16 cellular contexts compared by ENCODE assay signal in genomic region chr14:33566082-33566481, GRCh38.
DNase-seq lines count a peak whose midpoint lies in the region; ATAC-seq, FAIRE-seq and TF ChIP-seq lines count a peak whose summit lies in the region.
"Had no signal": no experiment of that assay in that cellular context is flagged by ENCODE, and none has a peak within 500 bp of the region (broad histone marks: within the 10 kb centered on the region; RNA-seq: fewer than 3 reads in every experiment).

No MANE protein-coding gene starts in this region.

- no peak overlapping the region for H4K91ac ChIP-seq in mesenchymal stem cell (ENCODE audit: low read length)

- peak overlapping the region in 1 of 2 experiments; percentile 71 for H2BK12ac ChIP-seq in mesenchymal stem cell (ENCODE audit: low read length in 2 of 2)

- SMC1A ChIA-PET in GM12878 (lab: Charles Lee; ENCODE audit: uncharacterized antibody, unreplicated experiment): interaction anchor here (0.6 to 12.9 kb wide), 26 partner anchors 9 to 226 kb away, joined by 3 to 271 read pairs (median 7); no protein-coding TSS in a partner anchor

- H3K9ac ChIP-seq in GM12878 (ENCODE audit: control insufficient read depth, insufficient read depth, low read length): no peak overlapping the region
- H3K9ac ChIP-seq in mesenchymal stem cell (ENCODE audit: low read length): no peak overlapping the region
- H3K9ac ChIP-seq: BLaER1 had no signal

- POLR2A ChIA-PET in GM12878 (lab: Charles Lee): interaction anchor here (1.0 to 11.2 kb wide), 13 partner anchors 8 to 112 kb away, joined by 3 to 105 read pairs (median 7); no protein-coding TSS in a partner anchor

- no peaks in the 10 kb centered on the region for H3K9me3 ChIP-seq in GM12878 (replicated peaks; ENCODE audit: control insufficient read depth, insufficient read depth, low read length)
- H3K9me3 ChIP-seq in mesenchymal stem cell (ENCODE audit: control insufficient read depth, low read length): no peaks in the 10 kb centered on the region
- no peaks in the 10 kb centered on the region for H3K9me3 ChIP-seq in right lobe of liver
- H3K9me3 ChIP-seq: BLaER1, Caco-2 had no signal

- no peak overlapping the region for H2BK120ac ChIP-seq in mesenchymal stem cell (ENCODE audit: low read depth, low read length)

- H3K4ac ChIP-seq in mesenchymal stem cell (ENCODE audit: low read depth in 1 of 2, low read length in 2 of 2): no peak overlapping the region

- TF ChIP-seq POLR2A in GM12878 (IDR thresholded peaks at IDR 0.05; ENCODE audit: low read depth, low read length) (no peak), right lobe of liver (IDR thresholded peaks at IDR 0.05) (no peak)

- CTCF ChIA-PET in GM12878 (lab: Yijun Ruan, JAX): interaction anchor here (0.6 to 7.0 kb wide), 12 partner anchors 9 to 227 kb away, joined by 3 to 50 read pairs (median 6); no protein-coding TSS in a partner anchor

- H2BK5ac ChIP-seq in mesenchymal stem cell (ENCODE audit: low read depth, low read length, poor library complexity, severe bottlenecking): no peak overlapping the region

- H3K23ac ChIP-seq in mesenchymal stem cell (ENCODE audit: low read length in 2 of 2): no peak overlapping the region

- no peak overlapping the region for H3K4me2 ChIP-seq in GM12878 (ENCODE audit: control insufficient read depth, insufficient read depth)
- H3K4me2 ChIP-seq in mesenchymal stem cell (ENCODE audit: low read length, poor library complexity, severe bottlenecking): no peak overlapping the region
- H3K4me2 ChIP-seq: BLaER1 had no signal

- 44% methylated on average over 9 of the region's 9 CpGs for WGBS in GM12878 (ENCODE audit: insufficient coverage, insufficient replicate concordance, low lambda C conversion rate, missing lambda C conversion rate)
- WGBS in mesenchymal stem cell: 61% methylated on average over 9 of the region's 9 CpGs
- 47% methylated on average over 9 of the region's 9 CpGs for WGBS in right lobe of liver (ENCODE audit: insufficient coverage, low coverage, low lambda C conversion rate, missing lambda C conversion rate)

- H3K4me1 ChIP-seq in GM12878 (ENCODE audit: control insufficient read depth, insufficient read depth, low read length): no peaks in the 10 kb centered on the region
- H3K4me1 ChIP-seq in mesenchymal stem cell (ENCODE audit: control insufficient read depth, insufficient read depth, low read depth, low read length): peaks cover 2% of the 10 kb centered on the region
- H3K4me1 ChIP-seq in right lobe of liver: no peaks in the 10 kb centered on the region
- H3K4me1 ChIP-seq: BLaER1 had no signal

- H4K20me1 ChIP-seq in GM12878 (ENCODE audit: control insufficient read depth, insufficient read depth): no peaks in the 10 kb centered on the region
- H4K20me1 ChIP-seq: BLaER1 had no signal

- no peaks in the 10 kb centered on the region for H3K79me2 ChIP-seq in GM12878 (ENCODE audit: control insufficient read depth, insufficient read depth, low read length)

- H4K8ac ChIP-seq in mesenchymal stem cell (ENCODE audit: low read length): peak overlapping the region; percentile 85

- H2AFZ ChIP-seq in GM12878 (ENCODE audit: control insufficient read depth, low read depth, low read length) (no peak overlapping the region), mesenchymal stem cell (ENCODE audit: low read depth, low read length) (no peak overlapping the region)

- H3K18ac ChIP-seq in mesenchymal stem cell (ENCODE audit: low read depth in 1 of 2, low read length in 2 of 2): peak overlapping the region; percentile 55 to 63

- DNase-seq in HUDEP-2 (lab: John Stamatoyannopoulos, UW; ENCODE audit: unreplicated experiment in 76 of 76) (peak in 40 of 76 experiments; percentile 2 to 62 (median 25)), OCI-M2 (lab: John Stamatoyannopoulos, UW; ENCODE audit: unreplicated experiment) (peak; percentile 40), GM12878 (ENCODE audit: low read depth, low spot score) (no peak), mesenchymal stem cell (no peak), right lobe of liver (no peak), activated gamma-delta T cell (lab: John Stamatoyannopoulos, UW) (no peak)
- no peak for DNase-seq in activated T-cell treated with anti-CD3 and anti-CD28 coated beads, Interleukin-2, amount 50 U/mL, for 1 hour
- DNase-seq: Caco-2; CD8-positive, alpha-beta memory T cell; DND-41; GOT3; H9; IMR-90 had no signal

- H3K27ac ChIP-seq in GM12878 (ENCODE audit: control insufficient read depth, insufficient read depth): no peak overlapping the region
- H3K27ac ChIP-seq in mesenchymal stem cell (ENCODE audit: low read length, poor library complexity, severe bottlenecking): no peak overlapping the region
- no peak overlapping the region for H3K27ac ChIP-seq in right lobe of liver
- H3K27ac ChIP-seq: BLaER1 had no signal

- no TSS peak for BruUV-seq in GM12878 (replicated peaks; lab: Mats Ljungman, UMichigan)

- RAD21 ChIA-PET in GM12878 (lab: Charles Lee; ENCODE audit: unreplicated experiment): interaction anchor here (0.7 to 18.6 kb wide), 19 partner anchors 9 to 226 kb away, joined by 3 to 279 read pairs (median 18); no protein-coding TSS in a partner anchor

- peaks cover 0 to 2% of the 10 kb centered on the region in 2 experiments; a peak in 1 of 4 replicates for H3K27me3 ChIP-seq in GM12878 (replicated peaks in 1 of 2; ENCODE audit: control insufficient read depth in 2 of 2, insufficient read depth in 2 of 2, low read length in 1 of 2)
- H3K27me3 ChIP-seq in mesenchymal stem cell (ENCODE audit: control insufficient read depth in 1 of 2, insufficient read depth in 1 of 2, low read length in 2 of 2): no peaks in the 10 kb centered on the region
- no peaks in the 10 kb centered on the region for H3K27me3 ChIP-seq in right lobe of liver
- H3K27me3 ChIP-seq: BLaER1 had no signal

- in situ Hi-C loops in GM12878 (cut with MboI): no loop called here

- FAIRE-seq in GM12878 (lab: Jason Lieb, UNC): no peak
- FAIRE-seq: A204.1, GM18507 had no signal

- TF ChIP-seq EP300 in GM12878 (IDR thresholded peaks at IDR 0.05; ENCODE audit: borderline replicate concordance in 1 of 2, control insufficient read depth in 1 of 2, low read depth in 2 of 2, low read length in 2 of 2): no peak

- H3K36me3 ChIP-seq in GM12878 (ENCODE audit: control insufficient read depth in 2 of 2, insufficient read depth in 2 of 2, low read length in 1 of 2) (no peaks in the 10 kb centered on the region), mesenchymal stem cell (ENCODE audit: control insufficient read depth in 1 of 2, insufficient read depth in 2 of 2, low read depth in 1 of 2, low read length in 2 of 2) (no peaks in the 10 kb centered on the region), right lobe of liver (no peaks in the 10 kb centered on the region)
- H3K36me3 ChIP-seq: BLaER1 had no signal

- no peak overlapping the region for H2BK15ac ChIP-seq in mesenchymal stem cell (ENCODE audit: low read depth, poor library complexity, severe bottlenecking)

- no peak overlapping the region for H3K14ac ChIP-seq in mesenchymal stem cell (ENCODE audit: low read length in 2 of 2)

- no peak for TF ChIP-seq RAD21 in GM12878 (IDR thresholded peaks at IDR 0.05; ENCODE audit: insufficient read depth, low read depth, low read length)

- no peak overlapping the region for H3K4me3 ChIP-seq in GM12878
- H3K4me3 ChIP-seq in mesenchymal stem cell (ENCODE audit: insufficient read depth in 1 of 2, low read depth in 1 of 2, low read length in 2 of 2): no peak overlapping the region
- H3K4me3 ChIP-seq in right lobe of liver: no peak overlapping the region
- H3K4me3 ChIP-seq: BLaER1 had no signal

- H2AK5ac ChIP-seq in mesenchymal stem cell (ENCODE audit: low read length, severe bottlenecking): no peak overlapping the region

- intact Hi-C loops in GM12878 (cut with micrococcal nuclease; ENCODE audit: unreplicated experiment): no loop called here
- intact Hi-C loops in right lobe of liver (cut with DNase I): no loop called here

- ATAC-seq in GM12878 (no peak), right lobe of liver (no peak)

- H3K79me1 ChIP-seq in mesenchymal stem cell (replicated peaks; ENCODE audit: low read length, poor library complexity, severe bottlenecking): no peaks in the 10 kb centered on the region

- TF ChIP-seq CTCF in GM12878 (IDR thresholded peaks at IDR 0.05 in 2 of 3, conservative IDR thresholded peaks at IDR 0.05 in 1 of 3; ENCODE audit: control insufficient read depth in 2 of 3, extremely low read depth in 1 of 3, insufficient read depth in 1 of 3, low read depth in 3 of 3, low read length in 3 of 3) (no peak), right lobe of liver (IDR thresholded peaks at IDR 0.05) (no peak)

TF ChIP-seq in GM12878, 131 proteins besides CTCF, POLR2A, EP300 and RAD21 (continues in another document):
- no peak for TF ChIP-seq LARP7 (IDR thresholded peaks at IDR 0.05)
- TF ChIP-seq SP1 (IDR thresholded peaks at IDR 0.05; ENCODE audit: low read depth, low read length): no peak
- peak; percentile 44 for TF ChIP-seq MLLT1 (IDR thresholded peaks at IDR 0.05)
- 0 out of 2 replicates have a peak, but pooled peaks have one; percentile 9 for TF ChIP-seq RAD51 (IDR thresholded peaks at IDR 0.05)

Comparison
In these comparisons a context has a peak if more than half of its experiments do, and no peak if none do; other contexts are left out.
1. DNase-seq: peak in HUDEP-2 (40 of 76) and OCI-M2 (single experiment); none in GM12878 (single experiment), mesenchymal stem cell (single experiment), right lobe of liver (0 of 3), activated T-cell treated with anti-CD3 and anti-CD28 coated beads, Interleukin-2, amount 50 U/mL, for 1 hour (single experiment) and activated gamma-delta T cell (single experiment).